13 cellular contexts compared by ENCODE assay signal in the genomic region with DNA sequence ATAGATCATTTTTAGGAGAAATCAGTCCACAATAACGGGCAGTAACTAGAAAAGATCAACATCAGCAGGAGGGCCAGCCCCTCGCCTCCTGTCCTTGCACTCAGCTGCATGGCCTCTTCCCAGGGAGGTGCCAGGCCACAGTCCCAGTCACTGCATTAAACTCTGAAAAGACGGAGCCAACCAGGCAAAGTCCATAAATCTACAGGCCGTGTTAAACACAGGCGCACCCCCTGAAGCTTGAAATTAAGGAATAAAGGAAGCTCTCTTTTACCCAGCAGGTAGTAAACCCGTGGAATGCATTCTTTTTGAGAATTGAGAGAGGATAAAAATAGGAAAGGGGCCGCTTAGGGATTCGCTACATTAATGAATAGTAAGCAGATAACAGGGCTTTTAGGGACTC. TPM values are rescaled to one million over a fixed set of nuclear protein-coding genes. Genes with fewer than 3 reads are reported as not detected.
DNase-seq lines count a peak whose midpoint lies in the region; ATAC-seq and TF ChIP-seq lines count a peak whose summit lies in the region.
"Had no signal": no experiment of that assay in that cellular context is flagged by ENCODE, and none has a peak within 500 bp of the region (broad histone marks: within the 10 kb centered on the region; RNA-seq: fewer than 3 reads in every experiment).

No MANE protein-coding gene starts in this region.

- H3K27me3 ChIP-seq in gastrocnemius medialis, result no peaks in the 10 kb centered on the region
- no peaks in the 10 kb centered on the region for H3K27me3 ChIP-seq in esophagus squamous epithelium
- H3K27me3 ChIP-seq: thyroid gland had no signal

- H3K36me3 Mint-ChIP-seq in WTC11, result peaks cover under 1% of the 10 kb centered on the region; the same call in 1 of the 2 replicates

- H3K4me1 Mint-ChIP-seq in WTC11, result peaks cover 40% of the 10 kb centered on the region

- H3K27ac ChIP-seq in HEK293 (ENCODE audit: extremely low read depth, low read depth, low read length) (no peak overlapping the region; the same call in 1 of the 2 replicates), gastrocnemius medialis (peak overlapping the region; percentile 86 to 99 (median 92)), esophagus squamous epithelium (peak overlapping the region in 2 of 4 donors; percentile 75 to 82)
- H3K27ac ChIP-seq: parathyroid adenoma, thyroid gland had no signal

- peak overlapping the region; percentile 37; the same call in 1 of the 2 replicates for H3K4me3 Mint-ChIP-seq in WTC11

- TF ChIP-seq POLR2A in gastrocnemius medialis (IDR thresholded peaks at IDR 0.05) (no peak), esophagus squamous epithelium (IDR thresholded peaks at IDR 0.05) (no peak)

- no peaks in the 10 kb centered on the region for H3K4me1 ChIP-seq in HEK293 (ENCODE audit: control insufficient read depth, insufficient read depth, low read length)
- peaks cover 74 to 81% of the 10 kb centered on the region in 2 donors for H3K4me1 ChIP-seq in gastrocnemius medialis
- peaks cover 32 to 54% (median 38%) of the 10 kb centered on the region in 3 donors for H3K4me1 ChIP-seq in esophagus squamous epithelium

- H3K9me3 ChIP-seq in HEK293 (ENCODE audit: control insufficient read depth, insufficient read depth, low read depth, low read length), result no peaks in the 10 kb centered on the region
- H3K9me3 ChIP-seq in gastrocnemius medialis, result no peaks in the 10 kb centered on the region
- H3K9me3 ChIP-seq in esophagus squamous epithelium, result no peaks in the 10 kb centered on the region
- H3K9me3 ChIP-seq: thyroid gland had no signal

- POLR2A ChIA-PET in HEK293 (lab: Yijun Ruan, JAX), result no interaction called here
- POLR2A ChIA-PET in WTC11 (lab: Charles Lee), result interaction anchor here (0.8 kb wide), 1 partner anchor 123 kb away, joined by 3 read pairs; no protein-coding TSS in a partner anchor

- H3K36me3 ChIP-seq in HEK293 (ENCODE audit: control insufficient read depth in 2 of 2, insufficient read depth in 1 of 2, low read length in 2 of 2), result peaks cover 0 to 36% of the 10 kb centered on the region in 2 experiments; a peak in 1 of 3 replicates
- no peaks in the 10 kb centered on the region for H3K36me3 ChIP-seq in gastrocnemius medialis
- H3K36me3 ChIP-seq in esophagus squamous epithelium, result peaks cover 0 to 45% (median 0%) of the 10 kb centered on the region in 3 donors
- H3K36me3 ChIP-seq: thyroid gland had no signal

- H3K27me3 Mint-ChIP-seq in WTC11 (ENCODE audit: low read depth), result no peaks in the 10 kb centered on the region

- CTCF ChIA-PET in HEK293 (lab: Yijun Ruan, JAX), result interaction anchor here (1.9 kb wide), 1 partner anchor 19 kb away, joined by 5 read pairs; a partner anchor contains a TSS
- CTCF ChIA-PET in WTC11 (lab: Charles Lee), result interaction anchor here (0.6 to 10.2 kb wide), 9 partner anchors 9 to 240 kb away, joined by 3 to 154 read pairs (median 4); a partner anchor contains a TSS

- no peak overlapping the region for H3K4me3 ChIP-seq in HEK293 (ENCODE audit: low read depth, low read length)
- peak overlapping the region in 1 of 4 donors; percentile 1 for H3K4me3 ChIP-seq in gastrocnemius medialis
- H3K4me3 ChIP-seq in esophagus squamous epithelium, result no peak overlapping the region
- H3K4me3 ChIP-seq: thyroid gland had no signal

- in situ Hi-C loops in gastrocnemius medialis (cut with MboI; ENCODE audit: low sequenced_read_pairs in 4 of 4), result no loop called here

- DNase-seq in WTC11 (ENCODE audit: low spot score), result no peak
- peak; percentile 67 for DNase-seq in iPS-NIHi11 (ENCODE audit: low spot score)
- peak in 1 of 2 donors; percentile 34 for DNase-seq in gastrocnemius medialis
- DNase-seq in H4 (ENCODE audit: low spot score), result no peak
- DNase-seq in DMS153 (lab: John Stamatoyannopoulos, UW), result no peak
- DNase-seq in esophagus squamous epithelium (lab: John Stamatoyannopoulos, UW), result no peak
- DNase-seq: activated naive CD4-positive, alpha-beta T cell treated with anti-CD3 and anti-CD28 coated beads, Interleukin-2, amount 50 U/mL, for 16 hours; mammary epithelial cell; NCI-H1048; thyroid gland had no signal

- H3K9me3 Mint-ChIP-seq in WTC11, result peaks cover 1% of the 10 kb centered on the region

- 76 to 92% methylated on average over 6 of the region's 8 CpGs for WGBS in esophagus squamous epithelium, 2 donors

- peak; percentile 33 for ATAC-seq in WTC11
- no peak for ATAC-seq in gastrocnemius medialis
- no peak for ATAC-seq in GM18498 (IDR thresholded peaks at IDR 0.05; ENCODE audit: unreplicated experiment)

- TF ChIP-seq CTCF in HEK293 (tag by site-specific recombination; IDR thresholded peaks at IDR 0.05), result no peak
- no peak for TF ChIP-seq CTCF in WTC11 (IDR thresholded peaks at IDR 0.05)
- no peak for TF ChIP-seq CTCF in gastrocnemius medialis (IDR thresholded peaks at IDR 0.05 in 4 of 5, conservative IDR thresholded peaks at IDR 0.05 in 1 of 5)
- no peak for TF ChIP-seq CTCF in esophagus squamous epithelium (IDR thresholded peaks at IDR 0.05)

- intact Hi-C loops in gastrocnemius medialis (cut with DNase I; ENCODE audit: low total_unique reads), result loop anchor here (10.0 kb wide), 1 partner anchor 962 kb away; a partner anchor contains a TSS
- intact Hi-C loops in esophagus squamous epithelium (cut with DNase I), result no loop called here

- peak overlapping the region; percentile 17 for H3K27ac Mint-ChIP-seq in WTC11

TF ChIP-seq in HEK293, 187 proteins besides CTCF, POLR2A, EP300 and RAD21 (continues in another document):
- TF ChIP-seq IKZF3 (tag by site-specific recombination; IDR thresholded peaks at IDR 0.05) (no peak), ZFHX2 (tag by site-specific recombination; conservative IDR thresholded peaks at IDR 0.05) (no peak), RBAK (tag by site-specific recombination; IDR thresholded peaks at IDR 0.05) (no peak), FEZF1 (tag by site-specific recombination; IDR thresholded peaks at IDR 0.05) (peak; percentile 78), ZNF366 (tag by site-specific recombination; conservative IDR thresholded peaks at IDR 0.05) (no peak), ZNF571 (tag by site-specific recombination; IDR thresholded peaks at IDR 0.05) (no peak), ZNF266 (tag by site-specific recombination; IDR thresholded peaks at IDR 0.05; ENCODE audit: low read depth) (no peak), HOXD13 (CRISPR knock-in tag; IDR thresholded peaks at IDR 0.05; ENCODE audit: borderline replicate concordance) (no peak), ZIC2 (tag by site-specific recombination; IDR thresholded peaks at IDR 0.05) (peak; percentile 98), ZNF473 (tag by site-specific recombination; IDR thresholded peaks at IDR 0.05) (no peak)
- TF ChIP-seq, protein P1, sequence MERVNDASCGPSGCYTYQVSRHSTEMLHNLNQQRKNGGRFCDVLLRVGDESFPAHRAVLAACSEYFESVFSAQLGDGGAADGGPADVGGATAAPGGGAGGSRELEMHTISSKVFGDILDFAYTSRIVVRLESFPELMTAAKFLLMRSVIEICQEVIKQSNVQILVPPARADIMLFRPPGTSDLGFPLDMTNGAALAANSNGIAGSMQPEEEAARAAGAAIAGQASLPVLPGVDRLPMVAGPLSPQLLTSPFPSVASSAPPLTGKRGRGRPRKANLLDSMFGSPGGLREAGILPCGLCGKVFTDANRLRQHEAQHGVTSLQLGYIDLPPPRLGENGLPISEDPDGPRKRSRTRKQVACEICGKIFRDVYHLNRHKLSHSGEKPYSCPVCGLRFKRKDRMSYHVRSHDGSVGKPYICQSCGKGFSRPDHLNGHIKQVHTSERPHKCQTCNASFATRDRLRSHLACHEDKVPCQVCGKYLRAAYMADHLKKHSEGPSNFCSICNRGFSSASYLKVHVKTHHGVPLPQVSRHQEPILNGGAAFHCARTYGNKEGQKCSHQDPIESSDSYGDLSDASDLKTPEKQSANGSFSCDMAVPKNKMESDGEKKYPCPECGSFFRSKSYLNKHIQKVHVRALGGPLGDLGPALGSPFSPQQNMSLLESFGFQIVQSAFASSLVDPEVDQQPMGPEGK (tag by site-specific recombination; IDR thresholded peaks at IDR 0.05), result no peak

TF ChIP-seq in WTC11, 78 proteins besides CTCF, POLR2A, EP300 and RAD21 (continues in another document):
- TF ChIP-seq SMAD3 (CRISPR knock-in tag; IDR thresholded peaks at IDR 0.05; ENCODE audit: borderline replicate concordance), result no peak
- no peak for TF ChIP-seq FOXP1 (CRISPR knock-in tag; IDR thresholded peaks at IDR 0.05; ENCODE audit: borderline replicate concordance)
- no peak for TF ChIP-seq ATF1 (CRISPR knock-in tag; IDR thresholded peaks at IDR 0.05)
- no peak for TF ChIP-seq ESRRA (CRISPR knock-in tag; IDR thresholded peaks at IDR 0.05; ENCODE audit: borderline replicate concordance)
- TF ChIP-seq ZNF263 (CRISPR knock-in tag; IDR thresholded peaks at IDR 0.05; ENCODE audit: low read depth), result no peak
- TF ChIP-seq, protein P2, sequence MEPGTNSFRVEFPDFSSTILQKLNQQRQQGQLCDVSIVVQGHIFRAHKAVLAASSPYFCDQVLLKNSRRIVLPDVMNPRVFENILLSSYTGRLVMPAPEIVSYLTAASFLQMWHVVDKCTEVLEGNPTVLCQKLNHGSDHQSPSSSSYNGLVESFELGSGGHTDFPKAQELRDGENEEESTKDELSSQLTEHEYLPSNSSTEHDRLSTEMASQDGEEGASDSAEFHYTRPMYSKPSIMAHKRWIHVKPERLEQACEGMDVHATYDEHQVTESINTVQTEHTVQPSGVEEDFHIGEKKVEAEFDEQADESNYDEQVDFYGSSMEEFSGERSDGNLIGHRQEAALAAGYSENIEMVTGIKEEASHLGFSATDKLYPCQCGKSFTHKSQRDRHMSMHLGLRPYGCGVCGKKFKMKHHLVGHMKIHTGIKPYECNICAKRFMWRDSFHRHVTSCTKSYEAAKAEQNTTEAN (CRISPR knock-in tag; IDR thresholded peaks at IDR 0.05), result no peak

RNA-seq across cellular contexts. Expression of a gene that starts 18.4 kb away (rescaled TPM):
- total RNA-seq in WTC11 (2021) (7.4 to 7.9 TPM (median 7.8 TPM) in 3 replicates), gastrocnemius medialis (10 to 100 TPM; 37.3 to 65.1 (median 44.4) TPM), esophagus squamous epithelium (10 to 100 TPM; 10.6 to 35.5 (median 18.7) TPM)
- 10.0 and 10.3 TPM in 2 replicates for total RNA-seq in H4 (2014; rRNA removed; shearing (Covaris generic))

RNA-seq across cellular contexts. Expression of a gene that starts 39.7 kb away (rescaled TPM):
- total RNA-seq in WTC11 (2021) (4.3 to 5.5 TPM (median 4.6 TPM) in 3 replicates), gastrocnemius medialis (100 to 1,000 TPM in 1 of 4 donors, 10 to 100 TPM in 3; 40.4 to 161 (median 56.6) TPM), esophagus squamous epithelium (10 to 100 TPM; 15.2 to 35.5 (median 25.2) TPM)
- total RNA-seq in H4 (2014; rRNA removed; shearing (Covaris generic)), result 10.6 and 12.2 TPM in 2 replicates
